Comparison of ENCODE assay signal across 8 cellular contexts in the genomic region with DNA sequence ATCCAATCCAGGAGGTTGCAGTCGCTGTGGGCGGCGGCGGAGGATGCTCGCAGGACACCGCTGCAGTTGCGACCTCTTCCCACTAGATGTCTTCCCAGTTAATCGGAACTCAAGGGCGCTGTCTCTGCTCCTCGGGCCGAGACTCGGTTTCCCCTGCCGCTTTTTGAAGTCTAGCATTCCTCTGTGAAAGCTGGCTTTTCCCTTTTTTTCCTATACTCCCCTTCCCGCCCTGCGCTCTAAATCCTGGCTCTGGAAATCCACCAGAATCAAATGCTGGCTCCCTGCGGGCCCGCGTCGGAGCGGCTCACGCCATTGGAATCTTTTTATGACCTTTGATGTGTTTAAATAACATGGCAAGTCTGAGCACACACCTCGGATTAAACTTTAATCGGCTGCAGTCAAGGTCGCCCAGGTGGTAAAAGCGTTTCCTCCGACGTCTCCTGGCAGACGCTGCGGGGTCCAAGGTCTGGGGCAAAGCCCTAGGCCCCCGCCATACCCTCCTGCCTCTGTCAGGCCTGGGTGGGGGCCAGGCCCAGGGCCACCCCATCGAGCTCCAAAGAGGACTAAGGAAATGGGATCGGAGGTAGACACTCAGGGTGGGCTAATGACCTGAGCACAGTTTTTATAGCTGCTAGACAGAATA. TPM values are rescaled to one million over a fixed set of nuclear protein-coding genes. Genes with fewer than 3 reads are reported as not detected.
DNase-seq lines count a peak whose midpoint lies in the region; ATAC-seq and TF ChIP-seq lines count a peak whose summit lies in the region.

No MANE protein-coding gene starts in this region.

- no peaks in the 10 kb centered on the region for H3K9me3 ChIP-seq in muscle layer of duodenum (ENCODE audit: control insufficient read depth in 1 of 2, low read length in 2 of 2)

- 14% methylated on average over 32 of the region's 32 CpGs for WGBS in urinary bladder

- H3K4me1 Mint-ChIP-seq in Calu3 (ENCODE audit: low read depth, unreplicated experiment): peaks cover 8% of the 10 kb centered on the region
- peaks cover 4% of the 10 kb centered on the region for H3K4me1 Mint-ChIP-seq in activated CD4-positive, alpha-beta T cell treated with anti-CD3 and anti-CD28 coated beads, Interleukin-2, amount 10 ng/mL, durations not matched to agents 24 days and 14 days

- no peaks in the 10 kb centered on the region for H3K36me3 ChIP-seq in muscle layer of duodenum (ENCODE audit: control insufficient read depth in 1 of 2, insufficient read depth in 2 of 2, low read length in 2 of 2)
- no peaks in the 10 kb centered on the region for H3K36me3 ChIP-seq in urinary bladder (ENCODE audit: insufficient read depth)

- H3K9me3 Mint-ChIP-seq in Calu3 (ENCODE audit: low read depth, unreplicated experiment): no peaks in the 10 kb centered on the region
- no peaks in the 10 kb centered on the region for H3K9me3 Mint-ChIP-seq in activated CD4-positive, alpha-beta T cell treated with anti-CD3 and anti-CD28 coated beads, Interleukin-2, amount 10 ng/mL, durations not matched to agents 24 days and 14 days

- DNase-seq in Calu3 (peak; percentile 76), HT1080 (ENCODE audit: low read depth) (peak; percentile 31), epithelial cell of esophagus (ENCODE audit: low read depth) (peak; percentile 55), DMS153 (lab: John Stamatoyannopoulos, UW) (no peak)
- DNase-seq in activated CD4-positive, alpha-beta T cell treated with anti-CD3 and anti-CD28 coated beads, Interleukin-2, amount 10 ng/mL, durations not matched to agents 24 days and 14 days: peak; percentile 81

- peaks cover 87% of the 10 kb centered on the region for H3K27me3 ChIP-seq in muscle layer of duodenum (ENCODE audit: low read depth, low read length)

- no peak for ATAC-seq in GM18498 (IDR thresholded peaks at IDR 0.05; ENCODE audit: unreplicated experiment)

- no peak overlapping the region for H3K27ac ChIP-seq in muscle layer of duodenum (ENCODE audit: low read length)
- H3K27ac ChIP-seq in urinary bladder (ENCODE audit: low read depth): no peak overlapping the region

- H3K27me3 Mint-ChIP-seq in Calu3 (ENCODE audit: unreplicated experiment): peaks cover 23% of the 10 kb centered on the region
- peaks cover 90% of the 10 kb centered on the region for H3K27me3 Mint-ChIP-seq in activated CD4-positive, alpha-beta T cell treated with anti-CD3 and anti-CD28 coated beads, Interleukin-2, amount 10 ng/mL, durations not matched to agents 24 days and 14 days

- H3K4me3 ChIP-seq in epithelial cell of esophagus (ENCODE audit: low read length) (peak overlapping the region; percentile 21), muscle layer of duodenum (ENCODE audit: low read depth in 1 of 2, low read length in 2 of 2) (peak overlapping the region; percentile 45 to 50), urinary bladder (ENCODE audit: low read depth, low read length) (peak overlapping the region; percentile 19)

- H3K4me3 Mint-ChIP-seq in Calu3 (ENCODE audit: low read depth, unreplicated experiment): peak overlapping the region; percentile 71
- H3K4me3 Mint-ChIP-seq in activated CD4-positive, alpha-beta T cell treated with anti-CD3 and anti-CD28 coated beads, Interleukin-2, amount 10 ng/mL, durations not matched to agents 24 days and 14 days: no peak overlapping the region

- no TSS peak for BruUV-seq in Calu3 (replicated peaks; lab: Mats Ljungman, UMichigan)

- H3K4me1 ChIP-seq in muscle layer of duodenum (ENCODE audit: control insufficient read depth in 1 of 2, insufficient read depth in 2 of 2, low read length in 2 of 2): peaks cover 3 to 18% of the 10 kb centered on the region in 2 donors
- no peaks in the 10 kb centered on the region for H3K4me1 ChIP-seq in urinary bladder (ENCODE audit: insufficient read depth)

- intact Hi-C loops in Calu3 (cut with micrococcal nuclease; ENCODE audit: unreplicated experiment): loop anchor here (1.0 kb wide), 1 partner anchor 366 kb away; no protein-coding TSS in a partner anchor
- intact Hi-C loops in activated CD4-positive, alpha-beta T cell treated with anti-CD3 and anti-CD28 coated beads, Interleukin-2, amount 10 ng/mL, durations not matched to agents 24 days and 14 days (cut with micrococcal nuclease): loop anchor here (5.0 kb wide), 1 partner anchor 712 kb away; no protein-coding TSS in a partner anchor

- H3K36me3 Mint-ChIP-seq in Calu3 (ENCODE audit: insufficient read depth, unreplicated experiment): no peaks in the 10 kb centered on the region
- no peaks in the 10 kb centered on the region for H3K36me3 Mint-ChIP-seq in activated CD4-positive, alpha-beta T cell treated with anti-CD3 and anti-CD28 coated beads, Interleukin-2, amount 10 ng/mL, durations not matched to agents 24 days and 14 days (ENCODE audit: low read depth)

- TF ChIP-seq CTCF in Calu3 (IDR thresholded peaks at IDR 0.05; ENCODE audit: unreplicated experiment) (peak; percentile 93), epithelial cell of esophagus (IDR thresholded peaks at IDR 0.05; ENCODE audit: insufficient read depth, low read depth, low read length, missing control alignments) (peak; percentile 78)

- H3K27ac Mint-ChIP-seq in Calu3 (ENCODE audit: unreplicated experiment): no peak overlapping the region
- H3K27ac Mint-ChIP-seq in activated CD4-positive, alpha-beta T cell treated with anti-CD3 and anti-CD28 coated beads, Interleukin-2, amount 10 ng/mL, durations not matched to agents 24 days and 14 days: no peak overlapping the region

- CTCF ChIA-PET in Calu3 (lab: Charles Lee): interaction anchor here (0.6 to 1.9 kb wide), 6 partner anchors 9 to 1270 kb away, joined by 3 to 10 read pairs (median 3); a partner anchor contains a TSS

RNA-seq across cellular contexts. Expression of a gene that starts 10.7 kb away (rescaled TPM):
- total RNA-seq in Calu3 (2022) (1.3 and 1.6 TPM in 2 replicates), urinary bladder (43.2 TPM)
- 0.70 and 0.88 TPM in 2 replicates for total RNA-seq in HT1080 (2014; rRNA removed; shearing (Covaris generic))
- polyA plus RNA-seq in HT1080 (2015; cell fraction: cytosol; rRNA removed): 0.84 and 0.85 TPM in 2 replicates
- 0.67 and 0.86 TPM in 2 replicates for polyA plus RNA-seq in HT1080 (2015; cell fraction: nucleus; rRNA removed)
- not detected in 2 replicates for total RNA-seq in activated CD4-positive, alpha-beta T cell treated with anti-CD3 and anti-CD28 coated beads, Interleukin-2, amount 10 ng/mL, durations not matched to agents 24 days and 14 days
- polyA plus RNA-seq in urinary bladder: 24.4 TPM

RNA-seq across cellular contexts. Expression of a gene that starts 25.5 kb away (rescaled TPM):
- total RNA-seq in Calu3 (2022) (0.39 and 0.54 TPM in 2 replicates), urinary bladder (9.3 TPM)
- not detected in 2 replicates for total RNA-seq in HT1080 (2014; rRNA removed; shearing (Covaris generic))
- not detected in 2 replicates for polyA plus RNA-seq in HT1080 (2015; cell fraction: cytosol; rRNA removed)
- polyA plus RNA-seq in HT1080 (2015; cell fraction: nucleus; rRNA removed): not detected in 2 replicates
- not detected in 2 replicates for total RNA-seq in activated CD4-positive, alpha-beta T cell treated with anti-CD3 and anti-CD28 coated beads, Interleukin-2, amount 10 ng/mL, durations not matched to agents 24 days and 14 days
- 39.1 TPM for polyA plus RNA-seq in urinary bladder

RNA-seq across cellular contexts. Expression of a gene that starts 32.0 kb away (rescaled TPM):
- total RNA-seq in Calu3 (2022) (not detected in 2 replicates), urinary bladder (1.1 TPM)
- not detected in 2 replicates for total RNA-seq in HT1080 (2014; rRNA removed; shearing (Covaris generic))
- polyA plus RNA-seq in HT1080 (2015; cell fraction: cytosol; rRNA removed): not detected in 2 replicates
- polyA plus RNA-seq in HT1080 (2015; cell fraction: nucleus; rRNA removed): not detected in 2 replicates
- not detected in 2 replicates for total RNA-seq in activated CD4-positive, alpha-beta T cell treated with anti-CD3 and anti-CD28 coated beads, Interleukin-2, amount 10 ng/mL, durations not matched to agents 24 days and 14 days
- 2.0 TPM for polyA plus RNA-seq in urinary bladder

RNA-seq across cellular contexts. Expression of a gene that starts 36.4 kb away (rescaled TPM):
- total RNA-seq in Calu3 (2022): 11.8 and 12.1 TPM in 2 replicates
- 22.7 and 29.3 TPM in 2 replicates for total RNA-seq in HT1080 (2014; rRNA removed; shearing (Covaris generic))
- 23.2 and 26.9 TPM in 2 replicates for polyA plus RNA-seq in HT1080 (2015; cell fraction: cytosol; rRNA removed)
- polyA plus RNA-seq in HT1080 (2015; cell fraction: nucleus; rRNA removed): 13.9 and 15.3 TPM in 2 replicates
- not detected in 2 replicates for total RNA-seq in activated CD4-positive, alpha-beta T cell treated with anti-CD3 and anti-CD28 coated beads, Interleukin-2, amount 10 ng/mL, durations not matched to agents 24 days and 14 days
- 23.2 TPM for total RNA-seq in urinary bladder
- 44.9 TPM for polyA plus RNA-seq in urinary bladder

RNA-seq across cellular contexts. Expression of a gene that starts 45.2 kb away (rescaled TPM):
- total RNA-seq in Calu3 (2022) (1.7 and 2.5 TPM in 2 replicates), urinary bladder (19.8 TPM)
- total RNA-seq in HT1080 (2014; rRNA removed; shearing (Covaris generic)): 33.8 and 45.8 TPM in 2 replicates
- polyA plus RNA-seq in HT1080 (2015; cell fraction: cytosol; rRNA removed): 51.8 and 53.3 TPM in 2 replicates
- polyA plus RNA-seq in HT1080 (2015; cell fraction: nucleus; rRNA removed): 78.8 and 88.3 TPM in 2 replicates
- total RNA-seq in activated CD4-positive, alpha-beta T cell treated with anti-CD3 and anti-CD28 coated beads, Interleukin-2, amount 10 ng/mL, durations not matched to agents 24 days and 14 days: not detected in 2 replicates
- 20.5 TPM for polyA plus RNA-seq in urinary bladder

Comparison
In these comparisons a context has a peak if more than half of its experiments do, and no peak if none do; other contexts are left out.
1. RNA of a gene that starts 10.7 kb away (total RNA-seq): 43.2 TPM in urinary bladder (single experiment); 1.3 to 1.6 TPM in Calu3, 0.70 to 0.88 TPM in HT1080 and not detected in activated CD4-positive, alpha-beta T cell treated with anti-CD3 and anti-CD28 coated beads, Interleukin-2, amount 10 ng/mL, durations not matched to agents 24 days and 14 days; every median in the first group is over 10 times any median in the second.
2. Peak in every context shown above with its lines, with median percentiles within 50 percentile points of each other: H3K4me3 ChIP-seq.